In the genomic region with DNA sequence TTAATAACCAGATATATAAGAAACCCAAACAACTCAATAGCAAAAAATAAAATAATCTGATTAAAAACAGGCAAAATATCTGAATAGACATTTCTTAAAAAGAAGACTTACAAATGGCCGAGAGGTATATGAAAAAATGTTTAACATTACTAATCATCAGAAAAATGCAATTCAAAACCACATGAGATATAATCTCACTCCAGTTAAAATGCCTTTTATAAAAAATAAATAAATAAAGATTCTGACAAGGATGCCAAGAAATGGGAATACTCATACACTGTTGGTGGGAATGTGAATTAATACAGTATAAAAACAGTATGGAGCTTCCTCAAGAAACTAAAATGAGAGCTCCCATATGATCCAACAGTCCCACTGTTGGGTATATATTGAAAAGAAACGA, we compare ENCODE assay signal across 28 cellular contexts. TPM values are rescaled to one million over a fixed set of nuclear protein-coding genes. Genes with fewer than 3 reads are reported as not detected.
"Had no signal": no experiment of that assay in that cellular context is flagged by ENCODE, and none has a peak within 500 bp of the region (broad histone marks: within the 10 kb centered on the region; RNA-seq: fewer than 3 reads in every experiment).

No MANE protein-coding gene starts in this region.

- H3K27ac Mint-ChIP-seq: activated CD8-positive, alpha-beta T cell treated with anti-CD3 and anti-CD28 coated beads, Interleukin-2, amount 10 ng/mL, durations not matched to agents 7 days and 5 days; activated naive CD4-positive, alpha-beta T cell treated with anti-CD3 and anti-CD28 coated beads, Interleukin-2, amount 10 ng/mL, durations not matched to agents 7 days and 5 days; activated naive CD8-positive, alpha-beta T cell treated with anti-CD3 and anti-CD28 coated beads for 36 hours; T-helper 17 cell; WTC11 had no signal

- H3K27me3 Mint-ChIP-seq: activated naive CD8-positive, alpha-beta T cell treated with anti-CD3 and anti-CD28 coated beads for 36 hours; T-helper 17 cell had no signal

- H3K36me3 Mint-ChIP-seq: activated naive CD8-positive, alpha-beta T cell treated with anti-CD3 and anti-CD28 coated beads for 36 hours had no signal

- ATAC-seq: activated CD8-positive, alpha-beta T cell treated with anti-CD3 and anti-CD28 coated beads, Interleukin-2, amount 10 ng/mL, durations not matched to agents 7 days and 5 days; activated T-cell treated with anti-CD3 and anti-CD28 coated beads, Interleukin-2, amount 50 U/mL, for 4 hours; T-helper 17 cell; WTC11 had no signal

- H3K27me3 ChIP-seq: MG63, Peyer's patch, SJSA1 had no signal

- H3K27ac ChIP-seq: Peyer's patch, SJSA1 had no signal

- H3K36me3 ChIP-seq: MG63, Peyer's patch, SJSA1 had no signal

- DNase-seq: activated CD4-positive, alpha-beta T cell treated with anti-CD3 and anti-CD28 coated beads for 48 hours; activated CD4-positive, alpha-beta T cell treated with anti-CD3 and anti-CD28 coated beads, Interleukin-2, amount 50 U/mL, for 4 hours; activated CD4-positive, CD25-positive, alpha-beta regulatory T cell treated with anti-CD3 and anti-CD28 coated beads, Interleukin-2, amount 50 U/mL, for 72 hours; activated CD8-positive, alpha-beta T cell treated with anti-CD3 and anti-CD28 coated beads, Interleukin-2, amount 10 ng/mL, durations not matched to agents 7 days and 5 days; activated effector memory CD4-positive, alpha-beta T cell treated with anti-CD3 and anti-CD28 coated beads, Interleukin-2, amount 50 U/mL, for 16 hours; activated naive CD4-positive, alpha-beta T cell treated with anti-CD3 and anti-CD28 coated beads, Interleukin-2, amount 10 ng/mL, durations not matched to agents 7 days and 5 days; activated naive CD8-positive, alpha-beta T cell treated with anti-CD3 and anti-CD28 coated beads for 36 hours; activated T-cell treated with anti-CD3 and anti-CD28 coated beads, Interleukin-2, amount 50 U/mL, for 4 hours; cerebellar nuclear complex; MG63; NCI-H1105; NCI-H1436; NCI-H1694 treated with DMSO at 0.1 percent for 48 hours; NCI-H2029 treated with DMSO at 0.1 percent for 48 hours; NCI-H345; NCI-H510A treated with DMSO at 0.1 percent for 48 hours; NCI-H69; NK-92 treated with Interleukin-12 subunit alpha and Interleukin-12 subunit beta, amount 100 ng/mL, for 24 hours; OCI-M1; Peyer's patch; SHP77; T-helper 17 cell; T-helper 9 cell had no signal

- FAIRE-seq: colon had no signal

- H3K4me3 ChIP-seq: MG63, Peyer's patch, SJSA1 had no signal

- H3K9me3 ChIP-seq: Peyer's patch, SJSA1 had no signal

- H3K4me3 Mint-ChIP-seq: activated CD8-positive, alpha-beta T cell treated with anti-CD3 and anti-CD28 coated beads, Interleukin-2, amount 10 ng/mL, durations not matched to agents 7 days and 5 days; activated naive CD4-positive, alpha-beta T cell treated with anti-CD3 and anti-CD28 coated beads, Interleukin-2, amount 10 ng/mL, durations not matched to agents 7 days and 5 days; activated naive CD8-positive, alpha-beta T cell treated with anti-CD3 and anti-CD28 coated beads for 36 hours; activated T-cell treated with anti-CD3 and anti-CD28 coated beads, Interleukin-2, amount 50 U/mL, for 4 hours; T-helper 17 cell; WTC11 had no signal

RNA-seq across cellular contexts. Expression of a gene that starts 33.9 kb away (rescaled TPM):
- total RNA-seq: activated CD8-positive, alpha-beta T cell treated with anti-CD3 and anti-CD28 coated beads, Interleukin-2, amount 10 ng/mL, durations not matched to agents 7 days and 5 days; activated naive CD8-positive, alpha-beta T cell treated with anti-CD3 and anti-CD28 coated beads for 36 hours; activated T-cell treated with anti-CD3 and anti-CD28 coated beads, Interleukin-2, amount 50 U/mL, for 4 hours; LHCN-M2; Peyer's patch; SJSA1; T-helper 17 cell; WTC11 had no signal

RNA-seq across cellular contexts. Expression of a gene that starts 47.6 kb away (rescaled TPM):
- total RNA-seq: activated CD8-positive, alpha-beta T cell treated with anti-CD3 and anti-CD28 coated beads, Interleukin-2, amount 10 ng/mL, durations not matched to agents 7 days and 5 days; activated naive CD8-positive, alpha-beta T cell treated with anti-CD3 and anti-CD28 coated beads for 36 hours; activated T-cell treated with anti-CD3 and anti-CD28 coated beads, Interleukin-2, amount 50 U/mL, for 4 hours; cardiac septum; LHCN-M2; Peyer's patch; SJSA1; T-helper 17 cell; WTC11 had no signal
